9 cellular contexts compared by ENCODE assay signal in the genomic region with DNA sequence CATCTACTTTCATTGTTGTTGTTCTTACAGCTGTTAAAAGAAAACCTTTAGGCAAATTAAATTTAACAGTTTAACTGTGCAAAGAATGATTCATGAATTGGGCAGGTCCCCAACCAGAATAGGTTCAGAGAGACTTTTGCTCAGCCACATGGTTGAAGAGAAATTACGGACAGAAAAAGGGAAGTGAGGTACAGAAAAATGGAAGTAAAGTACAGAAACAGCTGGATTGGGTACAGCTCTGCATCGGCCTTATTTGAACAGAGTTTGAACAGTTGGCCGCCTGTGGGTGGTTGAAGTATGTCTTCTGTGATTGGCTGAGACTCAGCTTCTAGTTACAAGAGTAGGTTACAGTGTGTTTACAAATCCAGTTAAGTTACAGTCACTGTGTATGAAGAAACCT.
DNase-seq lines count a peak whose midpoint lies in the region; ATAC-seq and TF ChIP-seq lines count a peak whose summit lies in the region.
"Had no signal": no experiment of that assay in that cellular context is flagged by ENCODE, and none has a peak within 500 bp of the region (broad histone marks: within the 10 kb centered on the region; RNA-seq: fewer than 3 reads in every experiment).

No MANE protein-coding gene starts in this region.

- H3K27ac ChIP-seq in GM23248 (peak overlapping the region; percentile 78), hepatocyte (no peak overlapping the region)
- H3K27ac ChIP-seq: parathyroid adenoma had no signal

- no peaks in the 10 kb centered on the region for H3K27me3 ChIP-seq in GM23248 (replicated peaks; ENCODE audit: insufficient read depth)
- no peaks in the 10 kb centered on the region for H3K27me3 ChIP-seq in hepatocyte

- H3K4me1 ChIP-seq in GM23248 (ENCODE audit: insufficient read depth) (peaks cover 28% of the 10 kb centered on the region), hepatocyte (ENCODE audit: insufficient read depth) (peaks cover 19% of the 10 kb centered on the region)
- H3K4me1 ChIP-seq: parathyroid adenoma had no signal

- 4 to 11% methylated on average over 3 of the region's 3 CpGs for WGBS in GM23248 (ENCODE audit: low coverage in 1 of 2, low lambda C conversion rate in 2 of 2, missing lambda C conversion rate in 2 of 2), 2 experiments
- WGBS in hepatocyte (ENCODE audit: low lambda C conversion rate, missing lambda C conversion rate) = 84% methylated on average over 3 of the region's 3 CpGs

- H3K36me3 ChIP-seq in GM23248 (ENCODE audit: low read depth) (no peaks in the 10 kb centered on the region), hepatocyte (replicated peaks; ENCODE audit: insufficient read depth, low read depth) (no peaks in the 10 kb centered on the region)

- H3K79me2 ChIP-seq in GM23248 (ENCODE audit: insufficient read depth) (no peaks in the 10 kb centered on the region), hepatocyte (no peaks in the 10 kb centered on the region)
- H3K79me2 ChIP-seq: parathyroid adenoma had no signal

- DNase-seq in GM10248 (ENCODE audit: extremely low spot score) (peak; percentile 31), GM23248 (peak; percentile 86), NCI-H524 treated with DMSO at 0.1 percent for 48 hours (lab: John Stamatoyannopoulos, UW) (peak; percentile 24), inferior parietal cortex (ENCODE audit: extremely low spot score) (peak; percentile 14), DMS153 (lab: John Stamatoyannopoulos, UW) (no peak), dedifferentiated amniotic fluid mesenchymal stem cell (ENCODE audit: extremely low spot score) (no peak), hepatocyte (ENCODE audit: low spot score) (no peak)

- H3F3A ChIP-seq in GM23248 (ENCODE audit: insufficient read depth) = peaks cover 17% of the 10 kb centered on the region

- H3K4me2 ChIP-seq in GM23248 (ENCODE audit: unreplicated experiment) = peak overlapping the region; percentile 32
- H3K4me2 ChIP-seq in hepatocyte = no peak overlapping the region

- H3K9me2 ChIP-seq in GM23248 (ENCODE audit: insufficient read depth) (no peaks in the 10 kb centered on the region), hepatocyte (replicated peaks; ENCODE audit: insufficient read depth) (no peaks in the 10 kb centered on the region)

- in situ Hi-C loops in GM23248 (cut with MboI) = no loop called here

- no peaks in the 10 kb centered on the region for H3K9me3 ChIP-seq in GM23248 (ENCODE audit: low read depth)
- no peaks in the 10 kb centered on the region for H3K9me3 ChIP-seq in hepatocyte (ENCODE audit: low read depth)

- H4K20me1 ChIP-seq in GM23248 (ENCODE audit: insufficient read depth) = no peaks in the 10 kb centered on the region
- no peaks in the 10 kb centered on the region for H4K20me1 ChIP-seq in hepatocyte (ENCODE audit: insufficient read depth, poor library complexity, severe bottlenecking)

- H2AFZ ChIP-seq in GM23248 = peak overlapping the region; percentile 74
- H2AFZ ChIP-seq in hepatocyte = no peak overlapping the region
- H2AFZ ChIP-seq: parathyroid adenoma had no signal

- no peak for TF ChIP-seq CTCF in GM10248 (IDR thresholded peaks at IDR 0.05; ENCODE audit: control extremely low read depth, extremely low read depth, low read depth, missing control alignments)
- TF ChIP-seq CTCF in hepatocyte (IDR thresholded peaks at IDR 0.05; ENCODE audit: poor library complexity) = no peak

- CTCF ChIA-PET in GM10248 (lab: Yijun Ruan, JAX) = no interaction called here

- POLR2A ChIA-PET in GM10248 (lab: Yijun Ruan, JAX) = no interaction called here

- peak overlapping the region; percentile 59 for H3K9ac ChIP-seq in GM23248
- H3K9ac ChIP-seq: parathyroid adenoma had no signal

- H3K4me3 ChIP-seq in GM23248 (peak overlapping the region; percentile 43), hepatocyte (no peak overlapping the region)

- no peak for ATAC-seq in GM19324 (IDR thresholded peaks at IDR 0.05; ENCODE audit: low FRiP score, unreplicated experiment)

Comparison
In these comparisons a context has a peak if more than half of its experiments do, and no peak if none do; other contexts are left out.
1. DNase-seq: peak in GM10248 (single experiment), GM23248 (single experiment), NCI-H524 treated with DMSO at 0.1 percent for 48 hours (single experiment) and inferior parietal cortex (single experiment); none in DMS153 (single experiment), dedifferentiated amniotic fluid mesenchymal stem cell (single experiment) and hepatocyte (single experiment).